ENCODE assay signal across 12 cellular contexts in genomic region chr5:157460921-157461792, GRCh38. TPM values are rescaled to one million over a fixed set of nuclear protein-coding genes. Genes with fewer than 3 reads are reported as not detected.
DNase-seq lines count a peak whose midpoint lies in the region; ATAC-seq, FAIRE-seq and TF ChIP-seq lines count a peak whose summit lies in the region.
"Had no signal": no experiment of that assay in that cellular context is flagged by ENCODE, and none has a peak within 500 bp of the region (broad histone marks: within the 10 kb centered on the region; RNA-seq: fewer than 3 reads in every experiment).

No MANE protein-coding gene starts in this region.

- no peak overlapping the region for H2AK9ac ChIP-seq in IMR-90 (replicated peaks; ENCODE audit: low read depth, low read length, poor library complexity)

- H3K56ac ChIP-seq in IMR-90 (ENCODE audit: extremely low read depth, insufficient read depth, low read length) = no peak overlapping the region

- H3K27ac Mint-ChIP-seq in CD4-positive, alpha-beta T cell = no peak overlapping the region
- peak overlapping the region; percentile 50 to 95 (median 80) for H3K27ac Mint-ChIP-seq in naive B cell

- H3K4me3 Mint-ChIP-seq in CD4-positive, alpha-beta T cell = peak overlapping the region; percentile 57
- peak overlapping the region; percentile 76 to 94 (median 90) for H3K4me3 Mint-ChIP-seq in naive B cell

- no peak overlapping the region; the same call in 2 of the 3 replicates for H2BK15ac ChIP-seq in IMR-90 (ENCODE audit: low read depth, low read length)

- H3K9me3 Mint-ChIP-seq in CD4-positive, alpha-beta T cell = no peaks in the 10 kb centered on the region
- H3K9me3 Mint-ChIP-seq in naive B cell = no peaks in the 10 kb centered on the region

- no peak for TF ChIP-seq CTCF in CD4-positive, alpha-beta T cell (IDR thresholded peaks at IDR 0.05)
- TF ChIP-seq CTCF in IMR-90 (conservative IDR thresholded peaks at IDR 0.05; ENCODE audit: low read depth, low read length) = no peak
- no peak for TF ChIP-seq CTCF in pancreas (IDR thresholded peaks at IDR 0.05)

- no peaks in the 10 kb centered on the region for H3K9me3 ChIP-seq in CD4-positive, alpha-beta T cell (ENCODE audit: control insufficient read depth, low read length)
- H3K9me3 ChIP-seq in IMR-90 (ENCODE audit: control insufficient read depth, insufficient read depth, low read length) (no peaks in the 10 kb centered on the region), pancreas (no peaks in the 10 kb centered on the region)

- peak overlapping the region; percentile 35; the same call in 1 of the 2 replicates for H2AK5ac ChIP-seq in IMR-90 (ENCODE audit: low read depth, low read length)

- ATAC-seq in CD4-positive, alpha-beta T cell (ENCODE audit: poor library complexity) = no peak
- ATAC-seq in IMR-90 (ENCODE audit: low read depth) = no peak
- ATAC-seq in naive B cell (ENCODE audit: low read depth in 2 of 2) = no peak
- ATAC-seq in pancreas = no peak
- ATAC-seq in GM21619 (IDR thresholded peaks at IDR 0.05; ENCODE audit: unreplicated experiment) = no peak
- ATAC-seq in HG03378 (IDR thresholded peaks at IDR 0.05; ENCODE audit: unreplicated experiment) = no peak

- H2AFZ ChIP-seq in IMR-90 (replicated peaks; ENCODE audit: low read length, poor library complexity) = no peak overlapping the region

- no peak overlapping the region for H2BK5ac ChIP-seq in IMR-90 (ENCODE audit: low read depth, low read length, poor library complexity, severe bottlenecking)

- H3K27me3 ChIP-seq in CD4-positive, alpha-beta T cell (ENCODE audit: control insufficient read depth, insufficient read depth, low read length) = peaks cover 24% of the 10 kb centered on the region
- H3K27me3 ChIP-seq in IMR-90 (ENCODE audit: control insufficient read depth, insufficient read depth, low read length) (peaks cover 5% of the 10 kb centered on the region; the same call in 1 of the 2 replicates), pancreas (peaks cover 0 to 4% (median 0%) of the 10 kb centered on the region in 4 donors)

- POLR2A ChIA-PET in CD4-positive, alpha-beta T cell (lab: Charles Lee) = no interaction called here
- POLR2A ChIA-PET in IMR-90 (lab: Charles Lee; ENCODE audit: unreplicated experiment) = no interaction called here

- H3K27ac ChIP-seq in CD4-positive, alpha-beta T cell (ENCODE audit: low read depth, low read length) = no peak overlapping the region
- no peak overlapping the region for H3K27ac ChIP-seq in IMR-90 (ENCODE audit: insufficient read depth, low read length)
- H3K27ac ChIP-seq in cingulate gyrus (ENCODE audit: low read depth, low read length) = peak overlapping the region; percentile 88
- no peak overlapping the region for H3K27ac ChIP-seq in pancreas
- H3K27ac ChIP-seq: VCaP had no signal

- H3K27me3 Mint-ChIP-seq in CD4-positive, alpha-beta T cell = peaks cover 25% of the 10 kb centered on the region
- no peaks in the 10 kb centered on the region for H3K27me3 Mint-ChIP-seq in naive B cell

- no peak for FAIRE-seq in pancreas (lab: Jason Lieb, UNC)
- FAIRE-seq: endometrium had no signal

- no peak overlapping the region for H4K8ac ChIP-seq in IMR-90 (ENCODE audit: low read depth in 2 of 2, low read length in 2 of 2)

- H3K4ac ChIP-seq in IMR-90 (ENCODE audit: low read depth, low read length) = 0 out of 2 replicates have a peak overlapping the region, but pooled peaks have one; percentile 8

- H3K9ac ChIP-seq in IMR-90 (ENCODE audit: low read depth, low read length) = no peak overlapping the region

- no peak for TF ChIP-seq RAD21 in IMR-90 (IDR thresholded peaks at IDR 0.05; ENCODE audit: low read length)

- peaks cover 19% of the 10 kb centered on the region for H3K4me1 Mint-ChIP-seq in CD4-positive, alpha-beta T cell (ENCODE audit: low read depth)
- peaks cover 40 to 81% (median 69%) of the 10 kb centered on the region in 3 donors for H3K4me1 Mint-ChIP-seq in naive B cell

- no peak for DNase-seq in CD4-positive, alpha-beta T cell
- DNase-seq in IMR-90 = no peak
- no peak for DNase-seq in naive B cell
- no peak for DNase-seq in pancreas
- DNase-seq in NCI-H1694 treated with DMSO at 0.1 percent for 48 hours (lab: John Stamatoyannopoulos, UW) = no peak
- DNase-seq: NCI-H1092; stimulated activated CD4-positive, alpha-beta T cell treated with anti-CD3 and anti-CD28 coated beads, Interleukin-15, amount 100 ng/mL, for 24 hours had no signal

- no peak overlapping the region for H3K18ac ChIP-seq in IMR-90 (ENCODE audit: low read depth, low read length)

- peaks cover 25% of the 10 kb centered on the region for H3K9me1 ChIP-seq in IMR-90 (ENCODE audit: insufficient read depth, low read length)

- TF ChIP-seq POLR2A in IMR-90 (IDR thresholded peaks at IDR 0.05; ENCODE audit: low read depth, low read length) = no peak

- peak overlapping the region; percentile 39 for H3K23ac ChIP-seq in IMR-90 (ENCODE audit: low read depth, low read length)

- peaks cover 10% of the 10 kb centered on the region for H3K4me1 ChIP-seq in IMR-90 (ENCODE audit: control insufficient read depth, insufficient read depth, low read length)
- H3K4me1 ChIP-seq in pancreas = peaks cover 0 to 5% (median 4%) of the 10 kb centered on the region in 3 donors

- H3K79me1 ChIP-seq in IMR-90 (ENCODE audit: low read depth in 1 of 2, low read length in 2 of 2) = no peaks in the 10 kb centered on the region

- no peaks in the 10 kb centered on the region for H3K36me3 Mint-ChIP-seq in CD4-positive, alpha-beta T cell (ENCODE audit: low read depth)
- H3K36me3 Mint-ChIP-seq in naive B cell = peaks cover 15 to 17% of the 10 kb centered on the region in 2 donors

- no peaks in the 10 kb centered on the region for H4K20me1 ChIP-seq in IMR-90 (ENCODE audit: insufficient read depth, low read length)

- intact Hi-C loops in CD4-positive, alpha-beta T cell (cut with DNase I, micrococcal nuclease) = no loop called here
- intact Hi-C loops in IMR-90 (cut with micrococcal nuclease) (loop anchor here (5.0 kb wide), 1 partner anchor 74 kb away; no protein-coding TSS in a partner anchor), pancreas (cut with DNase I) (no loop called here)

- H3K14ac ChIP-seq in IMR-90 (replicated peaks; ENCODE audit: low read depth, low read length) = no peak overlapping the region

- H4K91ac ChIP-seq in IMR-90 (ENCODE audit: insufficient read depth, low read depth, low read length) = no peak overlapping the region

- no peak overlapping the region for H2BK120ac ChIP-seq in IMR-90 (ENCODE audit: low read depth, low read length)

- in situ Hi-C loops in IMR-90 (cut with MboI; ENCODE audit: low sequenced_read_pairs) = no loop called here

- no peak overlapping the region for H3K4me3 ChIP-seq in IMR-90 (ENCODE audit: insufficient read depth, low read depth, low read length)
- H3K4me3 ChIP-seq in pancreas = no peak overlapping the region

- CTCF ChIA-PET in CD4-positive, alpha-beta T cell (lab: Charles Lee) = interaction anchor here (1.3 kb wide), 1 partner anchor 11 kb away, joined by 3 read pairs; no protein-coding TSS in a partner anchor
- CTCF ChIA-PET in IMR-90 (lab: Yijun Ruan, JAX) = no interaction called here

- no peak overlapping the region for H3K4me2 ChIP-seq in IMR-90 (ENCODE audit: low read depth, low read length)

- no peak overlapping the region for H4K5ac ChIP-seq in IMR-90 (ENCODE audit: low read depth, low read length)

- H2BK20ac ChIP-seq in IMR-90 (ENCODE audit: low read depth, low read length) = no peak overlapping the region; the same call in 1 of the 2 replicates

- dilution Hi-C loops in IMR-90 (cut with HindIII; ENCODE audit: low sequenced_read_pairs, unreplicated experiment) = no loop called here

- H3K36me3 ChIP-seq in IMR-90 (ENCODE audit: control insufficient read depth, insufficient read depth, low read length) (no peaks in the 10 kb centered on the region), pancreas (no peaks in the 10 kb centered on the region)

- no TSS peak for BruUV-seq in IMR-90 (replicated peaks; lab: Mats Ljungman, UMichigan)

- WGBS in IMR-90 (ENCODE audit: extremely low coverage in 2 of 2, insufficient read length in 1 of 2), 2 experiments = no CpG with 5 or more reads among the region's 4 CpGs
- WGBS in pancreas, 2 donors = 60 to 65% methylated on average over 4 of the region's 4 CpGs

TF ChIP-seq in IMR-90, 13 proteins besides CTCF, POLR2A, EP300 and RAD21 (continues in another document):
- TF ChIP-seq SMC3 (IDR thresholded peaks at IDR 0.05; ENCODE audit: low read depth, low read length) = no peak
- TF ChIP-seq MAZ (IDR thresholded peaks at IDR 0.05; ENCODE audit: borderline replicate concordance, low read depth, low read length) = no peak
- TF ChIP-seq CHD1 (IDR thresholded peaks at IDR 0.05; ENCODE audit: low read depth, low read length) = no peak
- TF ChIP-seq RFX5 (IDR thresholded peaks at IDR 0.05; ENCODE audit: low read depth, low read length) = no peak
- no peak for TF ChIP-seq USF2 (IDR thresholded peaks at IDR 0.05; ENCODE audit: low read depth, low read length)
- no peak for TF ChIP-seq BHLHE40 (IDR thresholded peaks at IDR 0.05; ENCODE audit: low read depth, low read length)
- TF ChIP-seq MAFK (IDR thresholded peaks at IDR 0.05; ENCODE audit: low read depth, low read length) = no peak
- TF ChIP-seq RCOR1 (IDR thresholded peaks at IDR 0.05; ENCODE audit: insufficient replicate concordance, low read length) = no peak
- no peak for TF ChIP-seq FOS (IDR thresholded peaks at IDR 0.05; ENCODE audit: low read depth, low read length)
- TF ChIP-seq MXI1 (IDR thresholded peaks at IDR 0.05; ENCODE audit: borderline replicate concordance, low read depth, low read length) = no peak
- no peak for TF ChIP-seq CEBPB (IDR thresholded peaks at IDR 0.05; ENCODE audit: low read depth, low read length)

RNA-seq across cellular contexts. Expression of gene NIPAL4, which starts 1.1 kb away (rescaled TPM):
- total RNA-seq in CD4-positive, alpha-beta T cell = under 1 TPM; 0.16 to 0.45 TPM
- 0.18 and 0.28 TPM in 2 replicates for total RNA-seq in IMR-90 (2012; rRNA removed)
- 0.32 and 0.39 TPM in 2 replicates for polyA plus RNA-seq in IMR-90 (2012; rRNA removed)
- polyA plus RNA-seq in IMR-90 (2012; cell fraction: cytosol; rRNA removed) = 0.10 and 0.25 TPM in 2 replicates
- 0.45 and 0.52 TPM in 2 replicates for polyA plus RNA-seq in IMR-90 (2012; cell fraction: nucleus; rRNA removed; ENCODE audit: low replicate concordance)
- 10 to 100 TPM in 3 of 6 donors, 1 to 10 TPM in 3; 3.5 to 15.7 (median 10.3) TPM for polyA plus RNA-seq in naive B cell (ENCODE audit: low read depth in 6 of 6)
- not detected for total RNA-seq in pancreas
- polyA plus RNA-seq in pancreas = under 1 TPM in 1 of 2 donors, not detected in 1; 0.07 TPM
